14 cellular contexts compared by ENCODE assay signal in the genomic region with DNA sequence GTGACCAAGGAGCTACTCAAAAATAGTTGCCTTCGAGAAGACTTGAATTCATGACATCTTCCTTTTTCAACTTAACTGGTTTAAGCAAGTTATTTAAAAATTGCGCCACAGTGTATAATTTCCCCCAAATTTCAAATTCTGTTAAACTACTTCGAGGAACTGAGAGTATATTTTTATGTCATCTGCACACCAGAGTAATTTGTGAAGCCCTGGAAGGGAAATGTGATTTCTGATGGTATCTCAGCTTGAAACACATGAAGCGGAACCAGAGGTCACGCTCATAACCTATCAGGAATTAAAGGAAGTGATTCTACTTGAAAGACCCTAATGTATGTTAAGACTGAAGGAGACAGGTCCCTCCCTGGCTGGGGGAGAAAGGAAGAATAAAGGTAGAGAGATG. TPM values are rescaled to one million over a fixed set of nuclear protein-coding genes. Genes with fewer than 3 reads are reported as not detected.
DNase-seq lines count a peak whose midpoint lies in the region; ATAC-seq and TF ChIP-seq lines count a peak whose summit lies in the region.
"Had no signal": no experiment of that assay in that cellular context is flagged by ENCODE, and none has a peak within 500 bp of the region (broad histone marks: within the 10 kb centered on the region; RNA-seq: fewer than 3 reads in every experiment).

No MANE protein-coding gene starts in this region.

- no peaks in the 10 kb centered on the region for H3K27me3 ChIP-seq in right lobe of liver

- no peak overlapping the region for H3K27ac Mint-ChIP-seq in osteocyte (ENCODE audit: unreplicated experiment)
- H3K27ac Mint-ChIP-seq: activated CD4-positive, alpha-beta memory T cell treated with anti-CD3 and anti-CD28 coated beads for 36 hours; stimulated activated naive CD8-positive, alpha-beta T cell treated with anti-CD3 and anti-CD28 coated beads, Interleukin-15, Interleukin-2, amounts not matched to agents 100 ng/mL and 50 ng/mL, for 24 hours had no signal

- 47% methylated on average over 5 of the region's 5 CpGs for WGBS in right lobe of liver (ENCODE audit: insufficient coverage, low coverage, low lambda C conversion rate, missing lambda C conversion rate)

- TF ChIP-seq CTCF in right lobe of liver (IDR thresholded peaks at IDR 0.05) (no peak), osteocyte (IDR thresholded peaks at IDR 0.05) (no peak)

- no peak overlapping the region for H3K4me3 ChIP-seq in right lobe of liver

- no peak for DNase-seq in right lobe of liver
- DNase-seq in NCI-H69 (lab: John Stamatoyannopoulos, UW), result no peak
- no peak for DNase-seq in osteocyte (ENCODE audit: extremely low spot score, unreplicated experiment)
- no peak for DNase-seq in C1 segment of cervical spinal cord (lab: John Stamatoyannopoulos, UW)
- DNase-seq: activated CD4-positive, alpha-beta memory T cell treated with anti-CD3 and anti-CD28 coated beads for 36 hours; aorta; DMS153; NCI-H146; small intestine had no signal

- H3K27ac ChIP-seq in right lobe of liver, result no peak overlapping the region

- ATAC-seq in GM18517 (IDR thresholded peaks at IDR 0.05; ENCODE audit: unreplicated experiment) (peak; percentile 60), GM21717 (IDR thresholded peaks at IDR 0.05; ENCODE audit: unreplicated experiment) (peak; percentile 58), HG03565 (IDR thresholded peaks at IDR 0.05; ENCODE audit: unreplicated experiment) (peak; percentile 62), right lobe of liver (peak; percentile 32 to 60 (median 48)), HG03439 (IDR thresholded peaks at IDR 0.05; ENCODE audit: unreplicated experiment) (no peak)

- no peaks in the 10 kb centered on the region for H3K36me3 Mint-ChIP-seq in osteocyte (ENCODE audit: unreplicated experiment)
- H3K36me3 Mint-ChIP-seq: activated CD4-positive, alpha-beta memory T cell treated with anti-CD3 and anti-CD28 coated beads for 36 hours had no signal

- H3K9me3 ChIP-seq in right lobe of liver, result no peaks in the 10 kb centered on the region

- H3K4me1 Mint-ChIP-seq in osteocyte (ENCODE audit: unreplicated experiment), result no peaks in the 10 kb centered on the region

- H3K27me3 Mint-ChIP-seq in osteocyte (ENCODE audit: unreplicated experiment), result peaks cover 29% of the 10 kb centered on the region
- H3K27me3 Mint-ChIP-seq: activated CD4-positive, alpha-beta memory T cell treated with anti-CD3 and anti-CD28 coated beads for 36 hours; stimulated activated naive CD8-positive, alpha-beta T cell treated with anti-CD3 and anti-CD28 coated beads, Interleukin-15, Interleukin-2, amounts not matched to agents 100 ng/mL and 50 ng/mL, for 24 hours had no signal

- H3K4me1 ChIP-seq in right lobe of liver, result no peaks in the 10 kb centered on the region

- TF ChIP-seq POLR2A in right lobe of liver (IDR thresholded peaks at IDR 0.05), result no peak

- intact Hi-C loops in right lobe of liver (cut with DNase I), result no loop called here

- H3K36me3 ChIP-seq in right lobe of liver, result no peaks in the 10 kb centered on the region

- no peak overlapping the region for H3K4me3 Mint-ChIP-seq in osteocyte (ENCODE audit: unreplicated experiment)
- H3K4me3 Mint-ChIP-seq: activated CD4-positive, alpha-beta memory T cell treated with anti-CD3 and anti-CD28 coated beads for 36 hours; stimulated activated naive CD8-positive, alpha-beta T cell treated with anti-CD3 and anti-CD28 coated beads, Interleukin-15, Interleukin-2, amounts not matched to agents 100 ng/mL and 50 ng/mL, for 24 hours had no signal

- H3K9me3 Mint-ChIP-seq in osteocyte (ENCODE audit: unreplicated experiment), result no peaks in the 10 kb centered on the region
- H3K9me3 Mint-ChIP-seq: activated CD4-positive, alpha-beta memory T cell treated with anti-CD3 and anti-CD28 coated beads for 36 hours; stimulated activated naive CD8-positive, alpha-beta T cell treated with anti-CD3 and anti-CD28 coated beads, Interleukin-15, Interleukin-2, amounts not matched to agents 100 ng/mL and 50 ng/mL, for 24 hours had no signal

RNA-seq across cellular contexts. Expression of a gene that starts 33.9 kb away (rescaled TPM):
- total RNA-seq in right lobe of liver, result 10 to 100 TPM; 19.9 to 49.1 (median 34.8) TPM
- total RNA-seq in osteocyte, result 48.3 and 51.0 TPM in 2 replicates
